ENCODE assay signal across 19 cellular contexts in the genomic region with DNA sequence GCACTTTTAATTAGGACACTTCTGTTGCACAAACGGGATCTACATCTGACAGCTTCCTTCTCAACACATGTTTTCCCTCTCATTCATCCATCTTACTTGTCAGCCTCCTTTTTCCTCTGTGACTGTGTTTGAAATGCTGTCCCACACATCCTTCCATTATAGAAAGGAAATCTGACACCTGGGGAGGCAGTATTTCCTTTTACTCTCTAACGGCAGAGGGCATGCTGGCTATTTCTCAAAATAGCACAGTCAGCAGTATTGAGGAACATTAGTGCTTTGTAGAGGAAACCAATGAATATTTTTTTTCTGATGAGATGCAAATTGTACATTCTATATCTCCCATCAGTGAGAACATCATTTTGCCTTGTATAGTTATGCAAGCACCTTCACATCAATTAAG.
A peak's percentile ranks its signal among the peaks of the same experiment; 100 is the strongest.
DNase-seq lines count a peak whose midpoint lies in the region; ATAC-seq and TF ChIP-seq lines count a peak whose summit lies in the region.
"Had no signal": no experiment of that assay in that cellular context is flagged by ENCODE, and none has a peak within 500 bp of the region (broad histone marks: within the 10 kb centered on the region; RNA-seq: fewer than 3 reads in every experiment).

No MANE protein-coding gene starts in this region.

- no peak overlapping the region for H3K27ac ChIP-seq in left ventricle myocardium inferior (replicated peaks)
- H3K27ac ChIP-seq in right atrium auricular region = no peak overlapping the region
- H3K27ac ChIP-seq in CD8-positive, alpha-beta T cell (ENCODE audit: low read depth, low read length) = no peak overlapping the region
- H3K27ac ChIP-seq: BLaER1 treated with 17β-estradiol and CSF1 and Interleukin-3, amounts not matched to agents 10 nM and 100 nM; breast epithelium; testis had no signal

- intact Hi-C loops in left ventricle myocardium inferior (cut with micrococcal nuclease) (no loop called here), posterior vena cava (cut with DNase I) (no loop called here)
- intact Hi-C loops in CD8-positive, alpha-beta T cell (cut with DNase I, micrococcal nuclease) = no loop called here

- H3K27me3 ChIP-seq in left ventricle myocardium inferior (ENCODE audit: low read depth) (no peaks in the 10 kb centered on the region), right atrium auricular region (no peaks in the 10 kb centered on the region)
- H3K27me3 ChIP-seq in CD8-positive, alpha-beta T cell (ENCODE audit: insufficient read depth, low read length) = no peaks in the 10 kb centered on the region
- H3K27me3 ChIP-seq: BLaER1 treated with 17β-estradiol and CSF1 and Interleukin-3, amounts not matched to agents 10 nM and 100 nM; breast epithelium; testis had no signal

- H3K27ac Mint-ChIP-seq in CD8-positive, alpha-beta T cell = no peak overlapping the region
- H3K27ac Mint-ChIP-seq: activated naive CD4-positive, alpha-beta T cell treated with anti-CD3 and anti-CD28 coated beads, Interleukin-2, amount 10 ng/mL, durations not matched to agents 7 days and 5 days had no signal

- DNase-seq in left ventricle myocardium inferior (no peak), right atrium auricular region (ENCODE audit: low spot score) (no peak), NAMALWA (ENCODE audit: low spot score) (peak; percentile 2), epithelial cell of proximal tubule (ENCODE audit: low read depth) (no peak), NCI-H345 treated with DMSO at 0.1 percent for 48 hours (lab: John Stamatoyannopoulos, UW; ENCODE audit: unreplicated experiment) (no peak), posterior vena cava (ENCODE audit: low spot score) (no peak)
- DNase-seq in CD8-positive, alpha-beta T cell = no peak
- DNase-seq: activated CD4-positive, CD25-positive, alpha-beta regulatory T cell; activated naive CD4-positive, alpha-beta T cell treated with anti-CD3 and anti-CD28 coated beads, Interleukin-2, amount 10 ng/mL, durations not matched to agents 7 days and 5 days; effector CD8-positive, alpha-beta T cell; foreskin melanocyte; mesenchymal stem cell; NCI-H1092 treated with DMSO at 0.1 percent for 48 hours; occipital lobe; stimulated activated CD4-positive, alpha-beta T cell treated with anti-CD3 and anti-CD28 coated beads, Interleukin-12 subunit alpha, Interleukin-12 subunit beta, amount 100 ng/mL, for 4 hours; testis had no signal

- ATAC-seq in HG03432 (IDR thresholded peaks at IDR 0.05; ENCODE audit: unreplicated experiment) = no peak
- ATAC-seq in CD8-positive, alpha-beta T cell = no peak

- no peaks in the 10 kb centered on the region for H3K27me3 Mint-ChIP-seq in CD8-positive, alpha-beta T cell (ENCODE audit: low read depth)
- H3K27me3 Mint-ChIP-seq: activated naive CD4-positive, alpha-beta T cell treated with anti-CD3 and anti-CD28 coated beads, Interleukin-2, amount 10 ng/mL, durations not matched to agents 7 days and 5 days had no signal

- no peaks in the 10 kb centered on the region for H3K36me3 ChIP-seq in left ventricle myocardium inferior
- H3K36me3 ChIP-seq in right atrium auricular region = no peaks in the 10 kb centered on the region
- H3K36me3 ChIP-seq in CD8-positive, alpha-beta T cell (ENCODE audit: insufficient read depth, low read length) = no peaks in the 10 kb centered on the region
- H3K36me3 ChIP-seq: BLaER1 treated with 17β-estradiol and CSF1 and Interleukin-3, amounts not matched to agents 10 nM and 100 nM; breast epithelium had no signal

- no peaks in the 10 kb centered on the region for H3K4me1 Mint-ChIP-seq in CD8-positive, alpha-beta T cell (ENCODE audit: low read depth)
- H3K4me1 Mint-ChIP-seq: activated naive CD4-positive, alpha-beta T cell treated with anti-CD3 and anti-CD28 coated beads, Interleukin-2, amount 10 ng/mL, durations not matched to agents 7 days and 5 days had no signal

- H3K9me3 ChIP-seq in left ventricle myocardium inferior (replicated peaks) = peaks cover 13% of the 10 kb centered on the region
- peaks cover 0 to 6% of the 10 kb centered on the region in 2 donors for H3K9me3 ChIP-seq in right atrium auricular region
- H3K9me3 ChIP-seq in CD8-positive, alpha-beta T cell (ENCODE audit: low read length) = no peaks in the 10 kb centered on the region
- H3K9me3 ChIP-seq: BLaER1 treated with 17β-estradiol and CSF1 and Interleukin-3, amounts not matched to agents 10 nM and 100 nM; breast epithelium; testis had no signal

- H3K36me3 Mint-ChIP-seq in CD8-positive, alpha-beta T cell = no peaks in the 10 kb centered on the region
- H3K36me3 Mint-ChIP-seq: activated naive CD4-positive, alpha-beta T cell treated with anti-CD3 and anti-CD28 coated beads, Interleukin-2, amount 10 ng/mL, durations not matched to agents 7 days and 5 days had no signal

- CTCF ChIA-PET in CD8-positive, alpha-beta T cell (lab: Charles Lee) = no interaction called here

- no peak overlapping the region for H3K4me3 Mint-ChIP-seq in CD8-positive, alpha-beta T cell
- H3K4me3 Mint-ChIP-seq: activated naive CD4-positive, alpha-beta T cell treated with anti-CD3 and anti-CD28 coated beads, Interleukin-2, amount 10 ng/mL, durations not matched to agents 7 days and 5 days had no signal

- H3K4me3 ChIP-seq in left ventricle myocardium inferior (no peak overlapping the region), right atrium auricular region (no peak overlapping the region), epithelial cell of proximal tubule (ENCODE audit: low read depth, low read length) (no peak overlapping the region)
- no peak overlapping the region for H3K4me3 ChIP-seq in CD8-positive, alpha-beta T cell (ENCODE audit: low read depth, low read length)
- H3K4me3 ChIP-seq: BLaER1 treated with 17β-estradiol and CSF1 and Interleukin-3, amounts not matched to agents 10 nM and 100 nM; breast epithelium; testis had no signal

- peaks cover 2% of the 10 kb centered on the region for H3K9me3 Mint-ChIP-seq in CD8-positive, alpha-beta T cell
- H3K9me3 Mint-ChIP-seq: activated naive CD4-positive, alpha-beta T cell treated with anti-CD3 and anti-CD28 coated beads, Interleukin-2, amount 10 ng/mL, durations not matched to agents 7 days and 5 days had no signal

- TF ChIP-seq CTCF in left ventricle myocardium inferior (IDR thresholded peaks at IDR 0.05; ENCODE audit: borderline replicate concordance) (peak; percentile 35), right atrium auricular region (IDR thresholded peaks at IDR 0.05) (no peak), epithelial cell of proximal tubule (conservative IDR thresholded peaks at IDR 0.05; ENCODE audit: low read depth, low read length) (peak; percentile 30)
- no peak for TF ChIP-seq CTCF in CD8-positive, alpha-beta T cell (IDR thresholded peaks at IDR 0.05)

- no peaks in the 10 kb centered on the region for H3K4me1 ChIP-seq in left ventricle myocardium inferior
- no peaks in the 10 kb centered on the region for H3K4me1 ChIP-seq in right atrium auricular region
- no peaks in the 10 kb centered on the region for H3K4me1 ChIP-seq in CD8-positive, alpha-beta T cell (ENCODE audit: insufficient read depth, low read length)
- H3K4me1 ChIP-seq: breast epithelium, testis had no signal

- POLR2A ChIA-PET in CD8-positive, alpha-beta T cell (lab: Charles Lee) = no interaction called here

Comparison
In these comparisons a context has a peak if more than half of its experiments do, and no peak if none do; other contexts are left out.
1. CTCF ChIP-seq: peak in left ventricle myocardium inferior (single experiment) and epithelial cell of proximal tubule (single experiment); none in right atrium auricular region (0 of 2) and CD8-positive, alpha-beta T cell (single experiment).